8 cellular contexts compared by ENCODE assay signal in the genomic region with DNA sequence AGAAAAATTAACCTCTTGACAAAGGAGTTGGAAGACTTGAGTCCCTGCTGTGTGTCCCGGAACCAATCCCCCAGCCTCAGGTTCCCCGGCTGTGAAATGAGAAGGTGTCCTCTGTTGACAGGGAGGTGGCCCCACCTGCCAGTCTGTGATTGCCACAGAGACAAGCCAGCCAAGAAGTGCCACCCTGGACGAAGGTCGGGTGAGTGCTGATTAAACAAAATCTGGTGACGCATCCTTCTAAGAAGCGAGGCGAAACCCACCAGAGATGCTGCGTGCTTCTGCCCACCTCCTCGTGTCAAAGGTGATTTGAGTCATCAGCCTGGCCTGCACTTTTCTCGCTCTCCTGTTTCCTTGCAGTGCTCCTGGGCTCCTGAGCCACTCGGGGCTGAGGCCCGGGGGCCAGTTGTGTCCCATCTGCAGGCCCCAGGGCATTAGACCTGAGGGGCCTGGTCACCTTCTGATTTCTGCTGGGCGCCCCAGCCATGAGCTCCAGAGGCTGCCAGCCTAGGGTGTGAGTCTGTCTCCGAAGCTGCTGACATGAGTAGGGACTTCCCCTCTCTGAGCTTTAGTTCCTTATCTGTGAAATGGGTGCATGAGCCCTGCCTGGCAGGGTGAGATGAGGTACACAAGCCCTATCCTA. TPM values are rescaled to one million over a fixed set of nuclear protein-coding genes. Genes with fewer than 3 reads are reported as not detected.
A peak's percentile ranks its signal among the peaks of the same experiment; 100 is the strongest.
DNase-seq lines count a peak whose midpoint lies in the region; ATAC-seq and TF ChIP-seq lines count a peak whose summit lies in the region.

No MANE protein-coding gene starts in this region.

- DNase-seq in ACHN, result peak; percentile 92
- DNase-seq in activated CD8-positive, alpha-beta memory T cell treated with anti-CD3 and anti-CD28 coated beads for 48 hours (ENCODE audit: low read depth in 2 of 3, low spot score in 2 of 3), result peak; percentile 38 to 57 (median 54)
- DNase-seq in germinal center (ENCODE audit: low spot score), result peak; percentile 77
- DNase-seq in stimulated activated CD4-positive, alpha-beta T cell treated with anti-CD3 and anti-CD28 coated beads, Interleukin-2, amount 100 ng/mL, for 48 hours, result peak; percentile 44 to 54
- no peak for DNase-seq in central memory CD4-positive, alpha-beta T cell
- DNase-seq in lower leg skin (ENCODE audit: low spot score in 2 of 2), result no peak

- peak; percentile 57 for ATAC-seq in GM18909 (IDR thresholded peaks at IDR 0.05; ENCODE audit: poor library complexity, unreplicated experiment)
- peak; percentile 52 for ATAC-seq in HG03432 (IDR thresholded peaks at IDR 0.05; ENCODE audit: unreplicated experiment)

- no peak for TF ChIP-seq POLR2A in lower leg skin (IDR thresholded peaks at IDR 0.05)

- intact Hi-C loops in lower leg skin (cut with DNase I; ENCODE audit: low total_unique reads), result no loop called here

- H3K4me3 ChIP-seq in lower leg skin (ENCODE audit: low read depth, poor library complexity, severe bottlenecking), result no peak overlapping the region

- WGBS in lower leg skin, 2 donors, result 71 to 76% methylated on average over 14 of the region's 14 CpGs

- TF ChIP-seq CTCF in lower leg skin (IDR thresholded peaks at IDR 0.05), result no peak

- in situ Hi-C loops in ACHN (cut with HindIII; ENCODE audit: low pct_ligation_motif_present, low pct_unique_long_range_greater_than_20kb, low sequenced_read_pairs), result no loop called here

RNA-seq across cellular contexts. Expression of a gene that starts 28.7 kb away (rescaled TPM):
- total RNA-seq in lower leg skin, result 10 to 100 TPM in 2 of 4 donors, 1 to 10 TPM in 2; 6.0 to 14.7 (median 9.1) TPM

Comparison
In these comparisons a context has a peak if more than half of its experiments do, and no peak if none do; other contexts are left out.
1. DNase-seq: peak in ACHN (single experiment), activated CD8-positive, alpha-beta memory T cell treated with anti-CD3 and anti-CD28 coated beads for 48 hours (3 of 3), germinal center (single experiment) and stimulated activated CD4-positive, alpha-beta T cell treated with anti-CD3 and anti-CD28 coated beads, Interleukin-2, amount 100 ng/mL, for 48 hours (2 of 2); none in central memory CD4-positive, alpha-beta T cell (single experiment) and lower leg skin (0 of 2).